8 cellular contexts compared by ENCODE assay signal in the genomic region with DNA sequence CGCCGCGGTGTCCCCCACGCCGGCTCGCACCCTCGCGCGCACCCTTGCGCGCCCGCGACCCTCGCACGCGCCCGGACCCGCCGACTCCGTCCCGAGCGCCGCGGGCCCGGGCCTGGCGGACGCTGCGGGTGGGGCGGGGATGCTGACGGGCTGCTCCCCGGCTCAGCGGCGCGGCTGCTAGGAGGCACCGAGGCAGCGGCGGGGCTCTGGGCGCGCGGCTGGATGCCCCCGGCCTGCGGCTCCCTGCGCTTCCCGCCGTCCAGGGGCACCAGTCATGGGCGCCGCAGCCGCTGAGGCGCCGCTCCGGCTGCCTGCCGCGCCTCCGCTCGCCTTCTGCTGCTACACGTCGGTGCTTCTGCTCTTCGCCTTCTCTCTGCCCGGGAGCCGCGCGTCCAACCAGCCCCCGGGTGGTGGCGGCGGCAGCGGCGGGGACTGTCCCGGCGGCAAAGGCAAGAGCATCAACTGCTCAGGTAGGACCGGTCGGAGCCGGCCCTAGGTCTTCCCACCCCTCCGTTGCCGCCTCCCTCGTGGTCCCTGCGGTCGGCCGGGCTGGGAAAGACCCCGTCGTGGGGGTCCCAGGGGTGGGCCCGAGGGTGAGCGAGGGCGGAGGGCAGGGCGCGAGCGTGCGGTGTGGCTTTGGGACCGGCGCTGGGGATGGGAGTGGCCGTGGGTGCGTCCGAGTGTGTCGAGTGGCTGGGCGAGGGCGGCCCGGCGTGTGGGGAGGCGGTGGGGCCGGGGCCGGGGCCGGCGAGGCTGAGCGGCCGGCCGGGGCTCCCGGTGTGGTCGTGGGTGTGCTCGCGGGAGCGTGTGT. TPM values are rescaled to one million over a fixed set of nuclear protein-coding genes. Genes with fewer than 3 reads are reported as not detected.
DNase-seq lines count a peak whose midpoint lies in the region; ATAC-seq, FAIRE-seq and TF ChIP-seq lines count a peak whose summit lies in the region.

No MANE protein-coding gene starts in this region.

- no peak overlapping the region for H3K27ac Mint-ChIP-seq in activated naive CD8-positive, alpha-beta T cell

- no peak for DNase-seq in AG04450 (ENCODE audit: low read depth, low spot score)
- peak; percentile 28 for DNase-seq in RCC 7860 (ENCODE audit: low spot score)
- peak; percentile 40 for DNase-seq in left ventricle myocardium superior
- DNase-seq in retinal pigment epithelial cell (ENCODE audit: low read depth), result no peak
- DNase-seq in NCI-H1694 treated with DMSO at 0.1 percent for 48 hours (lab: John Stamatoyannopoulos, UW), result no peak

- no peaks in the 10 kb centered on the region for H3K27me3 ChIP-seq in AG04450 (ENCODE audit: control insufficient read depth, insufficient read depth, low read length)

- H3K36me3 Mint-ChIP-seq in activated naive CD8-positive, alpha-beta T cell, result peaks cover 2% of the 10 kb centered on the region

- intact Hi-C loops in left ventricle myocardium superior (cut with micrococcal nuclease), result no loop called here

- ATAC-seq in GM18907 (IDR thresholded peaks at IDR 0.05; ENCODE audit: unreplicated experiment) (peak; percentile 70), HG03135 (IDR thresholded peaks at IDR 0.05; ENCODE audit: unreplicated experiment) (peak; percentile 55), left ventricle myocardium superior (peak; percentile 71)

- H3K9me3 ChIP-seq in AG04450 (ENCODE audit: control insufficient read depth, insufficient read depth, low read length), result no peaks in the 10 kb centered on the region

- H3K27ac ChIP-seq in AG04450 (ENCODE audit: low read depth, low read length), result no peak overlapping the region

- no peak for FAIRE-seq in RCC 7860 (lab: Jason Lieb, UNC)

- peak overlapping the region; percentile 79 for H3K4me3 Mint-ChIP-seq in activated naive CD8-positive, alpha-beta T cell

- H3K27me3 Mint-ChIP-seq in activated naive CD8-positive, alpha-beta T cell, result peaks cover 22% of the 10 kb centered on the region

- H3K4me3 ChIP-seq in AG04450 (ENCODE audit: low read depth, low read length) (peak overlapping the region; percentile 67), retinal pigment epithelial cell (ENCODE audit: low read length) (peak overlapping the region; percentile 63)

- H3K4me1 Mint-ChIP-seq in activated naive CD8-positive, alpha-beta T cell (ENCODE audit: low read depth), result peaks cover 9% of the 10 kb centered on the region

- CTCF ChIA-PET in AG04450 (lab: Charles Lee), result interaction anchor here (0.6 to 1.8 kb wide), 8 partner anchors 29 to 414 kb away, joined by 3 to 5 read pairs (median 4); no protein-coding TSS in a partner anchor

- no peaks in the 10 kb centered on the region for H3K9me3 Mint-ChIP-seq in activated naive CD8-positive, alpha-beta T cell (ENCODE audit: low read depth)

- TF ChIP-seq CTCF in AG04450 (IDR thresholded peaks at IDR 0.05; ENCODE audit: low read depth, low read length), result no peak
- TF ChIP-seq CTCF in retinal pigment epithelial cell (conservative IDR thresholded peaks at IDR 0.05; ENCODE audit: low read depth, low read length), result no peak

- POLR2A ChIA-PET in AG04450 (lab: Yijun Ruan, JAX), result no interaction called here

RNA-seq across cellular contexts. Expression of gene TMEFF1, which starts 0.5 kb away (rescaled TPM):
- 0.32 and 0.45 TPM in 2 replicates for polyA plus RNA-seq in AG04450 (2011; rRNA removed)
- 0.09 and 0.61 TPM in 2 replicates for polyA minus RNA-seq in AG04450 (2011; rRNA and poly(A)+ RNA removed)
- not detected for total RNA-seq in left ventricle myocardium superior

RNA-seq across cellular contexts. Expression of gene MSANTD3, which starts 46.5 kb away (rescaled TPM):
- 53.6 and 63.1 TPM in 2 replicates for polyA plus RNA-seq in AG04450 (2011; rRNA removed)
- polyA minus RNA-seq in AG04450 (2011; rRNA and poly(A)+ RNA removed), result 43.0 and 43.9 TPM in 2 replicates
- total RNA-seq in left ventricle myocardium superior, result 18.1 TPM

Comparison
In these comparisons a context has a peak if more than half of its experiments do, and no peak if none do; other contexts are left out.
1. DNase-seq: peak in RCC 7860 (single experiment) and left ventricle myocardium superior (single experiment); none in AG04450 (single experiment), retinal pigment epithelial cell (single experiment) and NCI-H1694 treated with DMSO at 0.1 percent for 48 hours (single experiment).
2. Peak in every context shown above with its lines, with median percentiles within 50 percentile points of each other: ATAC-seq.